In genomic region chr7:2109936-2110585, GRCh38 we compare ENCODE assay signal across 8 cellular contexts.
DNase-seq lines count a peak whose midpoint lies in the region; ATAC-seq and TF ChIP-seq lines count a peak whose summit lies in the region.

No MANE protein-coding gene starts in this region.

- no peaks in the 10 kb centered on the region for H3K27me3 Mint-ChIP-seq in T-helper 1 cell treated with Interleukin-12 subunit alpha and Interleukin-12 subunit beta and Interleukin-4 antibody, amounts not matched to agents 30 μg/mL and 1 μg/mL, for 36 hours (ENCODE audit: low read depth)
- H3K27me3 Mint-ChIP-seq in nephron (ENCODE audit: low read depth) = peaks cover 8% of the 10 kb centered on the region

- BruUV-seq in A673 (replicated peaks; lab: Mats Ljungman, UMichigan) (TSS peak; percentile 86), mammary epithelial cell (replicated peaks; lab: Mats Ljungman, UMichigan) (no TSS peak)

- H3K4me1 ChIP-seq in A673 (ENCODE audit: insufficient read depth, low read length, poor library complexity, severe bottlenecking) (peaks cover 27% of the 10 kb centered on the region), mammary epithelial cell (ENCODE audit: insufficient read depth, low read length) (peaks cover 43% of the 10 kb centered on the region)

- H3K4me1 Mint-ChIP-seq in T-helper 1 cell treated with Interleukin-12 subunit alpha and Interleukin-12 subunit beta and Interleukin-4 antibody, amounts not matched to agents 30 μg/mL and 1 μg/mL, for 36 hours (ENCODE audit: low read depth) = peaks cover 27% of the 10 kb centered on the region
- H3K4me1 Mint-ChIP-seq in nephron = peaks cover 69% of the 10 kb centered on the region

- POLR2A ChIA-PET in A673 (lab: Charles Lee; ENCODE audit: low non-redundant PET) = no interaction called here

- 43% methylated on average over 16 of the region's 28 CpGs for WGBS in mammary epithelial cell (ENCODE audit: low coverage, missing lambda C conversion rate)

- H3K27me3 ChIP-seq in A673 (replicated peaks; ENCODE audit: insufficient read depth, low read depth, low read length, poor library complexity) = no peaks in the 10 kb centered on the region
- no peaks in the 10 kb centered on the region for H3K27me3 ChIP-seq in mammary epithelial cell (ENCODE audit: insufficient read depth, low read length)

- H3K9ac ChIP-seq in mammary epithelial cell (ENCODE audit: insufficient read depth, low read length) = no peak overlapping the region

- peaks cover 3% of the 10 kb centered on the region for H3K79me2 ChIP-seq in mammary epithelial cell (ENCODE audit: insufficient read depth, low read length)

- no peaks in the 10 kb centered on the region for H3K36me3 ChIP-seq in A673 (ENCODE audit: insufficient read depth, low read length, poor library complexity, severe bottlenecking)
- H3K36me3 ChIP-seq in mammary epithelial cell (ENCODE audit: insufficient read depth, low read length) = no peaks in the 10 kb centered on the region

- peak overlapping the region; percentile 5 for H3K4me3 ChIP-seq in A673 (ENCODE audit: low read depth, low read length, poor library complexity, severe bottlenecking)
- H3K4me3 ChIP-seq in mammary epithelial cell (replicated peaks in 1 of 3; ENCODE audit: insufficient read depth in 1 of 3, low read depth in 2 of 3, low read length in 3 of 3) = no peak overlapping the region

- no peak overlapping the region for H3K4me2 ChIP-seq in mammary epithelial cell (ENCODE audit: insufficient read depth, low read depth, low read length)

- peak overlapping the region; percentile 67 for H3K27ac ChIP-seq in A673 (ENCODE audit: low read depth, low read length, poor library complexity, severe bottlenecking)
- no peak overlapping the region for H3K27ac ChIP-seq in mammary epithelial cell (ENCODE audit: insufficient read depth, low read depth, low read length)

- H2AFZ ChIP-seq in mammary epithelial cell (ENCODE audit: low read depth, low read length) = no peak overlapping the region

- intact Hi-C loops in A673 (cut with micrococcal nuclease; ENCODE audit: unreplicated experiment) (no loop called here), mammary epithelial cell (cut with micrococcal nuclease) (no loop called here), left ventricle myocardium superior (cut with micrococcal nuclease) (no loop called here)

- dilution Hi-C loops in mammary epithelial cell (cut with HindIII; ENCODE audit: low sequenced_read_pairs) = no loop called here

- H3K9me3 Mint-ChIP-seq in T-helper 1 cell treated with Interleukin-12 subunit alpha and Interleukin-12 subunit beta and Interleukin-4 antibody, amounts not matched to agents 30 μg/mL and 1 μg/mL, for 36 hours = no peaks in the 10 kb centered on the region
- H3K9me3 Mint-ChIP-seq in nephron = no peaks in the 10 kb centered on the region

- in situ Hi-C loops in mammary epithelial cell (cut with MboI; ENCODE audit: low sequenced_read_pairs in 2 of 2) = no loop called here

- H3K36me3 Mint-ChIP-seq in T-helper 1 cell treated with Interleukin-12 subunit alpha and Interleukin-12 subunit beta and Interleukin-4 antibody, amounts not matched to agents 30 μg/mL and 1 μg/mL, for 36 hours (ENCODE audit: low read depth) = no peaks in the 10 kb centered on the region
- peaks cover 35% of the 10 kb centered on the region for H3K36me3 Mint-ChIP-seq in nephron (ENCODE audit: low read depth)

- peak overlapping the region; percentile 39 for H3K27ac Mint-ChIP-seq in T-helper 1 cell treated with Interleukin-12 subunit alpha and Interleukin-12 subunit beta and Interleukin-4 antibody, amounts not matched to agents 30 μg/mL and 1 μg/mL, for 36 hours
- peak overlapping the region; percentile 76 to 92 (median 86) for H3K27ac Mint-ChIP-seq in nephron

- peak; percentile 93 for DNase-seq in A673 (ENCODE audit: low spot score)
- peak; percentile 91 for DNase-seq in HCEC 1CT
- peak; percentile 89 for DNase-seq in mammary epithelial cell
- no peak for DNase-seq in GM10266 (ENCODE audit: extremely low spot score)
- DNase-seq in left ventricle myocardium superior = no peak

- TF ChIP-seq CTCF in A673 (conservative IDR thresholded peaks at IDR 0.05; ENCODE audit: low read depth, low read length) (no peak), mammary epithelial cell (conservative IDR thresholded peaks at IDR 0.05 in 1 of 2, IDR thresholded peaks at IDR 0.05 in 1 of 2; ENCODE audit: extremely low read depth in 1 of 2, insufficient read depth in 1 of 2, low read depth in 1 of 2, low read length in 2 of 2) (no peak), nephron (IDR thresholded peaks at IDR 0.05; ENCODE audit: unreplicated experiment in 3 of 3) (no peak), GM10266 (IDR thresholded peaks at IDR 0.05; ENCODE audit: control insufficient read depth, insufficient read depth, low read depth, missing control alignments) (no peak)

- H4K20me1 ChIP-seq in mammary epithelial cell (ENCODE audit: insufficient read depth, low read length) = no peaks in the 10 kb centered on the region

- ATAC-seq in GM21367 (IDR thresholded peaks at IDR 0.05; ENCODE audit: unreplicated experiment) (no peak), left ventricle myocardium superior (no peak)

- H3K9me3 ChIP-seq in A673 (ENCODE audit: low read depth, low read length, poor library complexity, severe bottlenecking) (no peaks in the 10 kb centered on the region), mammary epithelial cell (replicated peaks; ENCODE audit: insufficient read depth, low read length) (no peaks in the 10 kb centered on the region)

- no peak overlapping the region for H3K4me3 Mint-ChIP-seq in T-helper 1 cell treated with Interleukin-12 subunit alpha and Interleukin-12 subunit beta and Interleukin-4 antibody, amounts not matched to agents 30 μg/mL and 1 μg/mL, for 36 hours
- no peak overlapping the region for H3K4me3 Mint-ChIP-seq in nephron

- CTCF ChIA-PET in A673 (lab: Charles Lee) (no interaction called here), mammary epithelial cell (lab: Charles Lee; ENCODE audit: low non-redundant PET) (no interaction called here)

Comparison
In these comparisons a context has a peak if more than half of its experiments do, and no peak if none do; other contexts are left out.
1. DNase-seq: peak in A673 (single experiment), HCEC 1CT (single experiment) and mammary epithelial cell (single experiment); none in GM10266 (single experiment) and left ventricle myocardium superior (single experiment).